Comparison of ENCODE assay signal across 8 cellular contexts in genomic region chr22:37228106-37229011, GRCh38. TPM values are rescaled to one million over a fixed set of nuclear protein-coding genes. Genes with fewer than 3 reads are reported as not detected.
DNase-seq lines count a peak whose midpoint lies in the region; ATAC-seq and TF ChIP-seq lines count a peak whose summit lies in the region.

No MANE protein-coding gene starts in this region.

- no peaks in the 10 kb centered on the region for H3K9me3 ChIP-seq in esophagus (ENCODE audit: control insufficient read depth in 2 of 2, insufficient read depth in 1 of 2, low read depth in 1 of 2, low read length in 1 of 2)
- H3K9me3 ChIP-seq in spleen: no peaks in the 10 kb centered on the region
- no peaks in the 10 kb centered on the region for H3K9me3 ChIP-seq in testis

- intact Hi-C loops in spleen (cut with DNase I; ENCODE audit: low total_unique reads) (no loop called here), testis (cut with DNase I; ENCODE audit: low total_unique reads) (no loop called here)

- H3K27me3 Mint-ChIP-seq in HFFc6 (ENCODE audit: insufficient read depth): no peaks in the 10 kb centered on the region; the same call in 1 of the 2 replicates

- TF ChIP-seq CTCF in HFFc6 (IDR thresholded peaks at IDR 0.05): no peak
- no peak for TF ChIP-seq CTCF in spleen (IDR thresholded peaks at IDR 0.05 in 8 of 11, conservative IDR thresholded peaks at IDR 0.05 in 3 of 11)
- TF ChIP-seq CTCF in testis (IDR thresholded peaks at IDR 0.05): no peak

- ATAC-seq in GM19395 (IDR thresholded peaks at IDR 0.05; ENCODE audit: unreplicated experiment): no peak

- no peaks in the 10 kb centered on the region; the same call in 1 of the 2 replicates for H3K36me3 Mint-ChIP-seq in HFFc6 (ENCODE audit: low read depth)

- no peak for DNase-seq in HFFc6
- DNase-seq in activated CD4-positive, alpha-beta T cell treated with anti-CD3 and anti-CD28 coated beads for 48 hours: peak; percentile 63
- peak; percentile 88 for DNase-seq in spleen
- no peak for DNase-seq in testis
- no peak for DNase-seq in NCI-H2107 treated with DMSO at 0.1 percent for 48 hours (lab: John Stamatoyannopoulos, UW; ENCODE audit: unreplicated experiment)
- no peak for DNase-seq in NCI-H1436 (lab: John Stamatoyannopoulos, UW)

- peak overlapping the region; percentile 16; the same call in 1 of the 2 replicates for H3K4me3 Mint-ChIP-seq in HFFc6

- H3K27ac Mint-ChIP-seq in HFFc6: peak overlapping the region; percentile 91

- peaks cover 37% of the 10 kb centered on the region for H3K4me1 Mint-ChIP-seq in HFFc6 (ENCODE audit: low read depth)

- peaks cover 0 to 6% of the 10 kb centered on the region in 2 donors for H3K36me3 ChIP-seq in esophagus (ENCODE audit: control insufficient read depth in 2 of 2, insufficient read depth in 2 of 2, low read length in 1 of 2)
- peaks cover 0 to 90% (median 51%) of the 10 kb centered on the region in 6 donors for H3K36me3 ChIP-seq in spleen
- no peaks in the 10 kb centered on the region for H3K36me3 ChIP-seq in testis (ENCODE audit: low read depth, missing control alignments)

- 50 to 54% methylated on average over 20 of the region's 20 CpGs for WGBS in esophagus, 2 donors
- WGBS in spleen, 5 donors: 25 to 37% (median 31%) methylated on average over 20 of the region's 20 CpGs
- 80% methylated on average over 19 to 20 of the region's 20 CpGs for WGBS in testis, 2 donors

- H3K27ac ChIP-seq in esophagus (ENCODE audit: low read depth in 2 of 2, low read length in 1 of 2): peak overlapping the region; percentile 13 to 58
- H3K27ac ChIP-seq in spleen: peak overlapping the region; percentile 85 to 99 (median 94)
- H3K27ac ChIP-seq in testis: no peak overlapping the region

- H3K9me3 Mint-ChIP-seq in HFFc6: no peaks in the 10 kb centered on the region

- H3K4me3 ChIP-seq in esophagus (ENCODE audit: low read depth in 1 of 2, low read length in 2 of 2) (no peak overlapping the region), spleen (peak overlapping the region in 2 of 8 donors; percentile 9 to 52), testis (no peak overlapping the region)

- H3K4me1 ChIP-seq in esophagus (ENCODE audit: control insufficient read depth in 2 of 2, insufficient read depth in 2 of 2, low read length in 1 of 2) (peaks cover 2 to 4% of the 10 kb centered on the region in 2 donors), spleen (peaks cover 38 to 94% (median 88%) of the 10 kb centered on the region in 6 donors), testis (peaks cover 19% of the 10 kb centered on the region)

- H3K27me3 ChIP-seq in esophagus (ENCODE audit: control insufficient read depth in 1 of 2, insufficient read depth in 2 of 2, low read length in 2 of 2): no peaks in the 10 kb centered on the region
- H3K27me3 ChIP-seq in spleen (replicated peaks in 1 of 7): no peaks in the 10 kb centered on the region
- no peaks in the 10 kb centered on the region for H3K27me3 ChIP-seq in testis

- TF ChIP-seq POLR2A in spleen (IDR thresholded peaks at IDR 0.05): no peak
- TF ChIP-seq POLR2A in testis (IDR thresholded peaks at IDR 0.05): no peak

RNA-seq across cellular contexts. Expression of gene RAC2, which starts 15.7 kb away (rescaled TPM):
- total RNA-seq in HFFc6 (2021; fragmentation: NEBNext Ultra II Directional; extraction: Animal tissue kit (Norgen Biotek cat#: 25700)): 10 to 100 TPM; 29.9 to 57.2 (median 53.5) TPM
- polyA plus RNA-seq in esophagus: 1 to 10 TPM; 7.2 to 9.4 TPM
- 100 to 1,000 TPM; 270 to 493 (median 363) TPM for total RNA-seq in spleen
- polyA plus RNA-seq in spleen: 100 to 1,000 TPM; 389 to 421 (median 410) TPM
- 10 to 100 TPM in 1 of 2 donors, 1 to 10 TPM in 1; 1.2 to 10.7 TPM for total RNA-seq in testis
- polyA plus RNA-seq in testis (ENCODE audit: insufficient read depth, low read depth, low replicate concordance): 15.5 TPM

RNA-seq across cellular contexts. Expression of gene SSTR3, which starts 16.1 kb away (rescaled TPM):
- not detected for total RNA-seq in HFFc6 (2021; fragmentation: NEBNext Ultra II Directional; extraction: Animal tissue kit (Norgen Biotek cat#: 25700))
- polyA plus RNA-seq in esophagus (under 1 TPM in 1 of 2 donors, not detected in 1; 0.02 TPM), spleen (1 to 10 TPM; 1.2 to 2.0 (median 1.5) TPM), testis (ENCODE audit: insufficient read depth, low read depth, low replicate concordance) (26.8 TPM)
- total RNA-seq in spleen (1 to 10 TPM in 3 of 7 donors, under 1 TPM in 4; 0.56 to 2.0 (median 0.95) TPM), testis (10 to 100 TPM; 40.1 to 54.4 TPM)

RNA-seq across cellular contexts. Expression of gene C1QTNF6, which starts 40.3 kb away (rescaled TPM):
- 1 to 10 TPM; 3.3 to 5.0 (median 4.0) TPM for total RNA-seq in HFFc6 (2021; fragmentation: NEBNext Ultra II Directional; extraction: Animal tissue kit (Norgen Biotek cat#: 25700))
- 1 to 10 TPM; 1.3 to 4.9 TPM for polyA plus RNA-seq in esophagus
- total RNA-seq in spleen: 10 to 100 TPM in 1 of 7 donors, 1 to 10 TPM in 6; 5.3 to 10.3 (median 6.9) TPM
- polyA plus RNA-seq in spleen: 1 to 10 TPM; 7.7 to 8.9 (median 8.8) TPM
- 10 to 100 TPM; 12.6 to 14.8 TPM for total RNA-seq in testis
- polyA plus RNA-seq in testis (ENCODE audit: insufficient read depth, low read depth, low replicate concordance): 15.0 TPM

RNA-seq across cellular contexts. Expression of gene CYTH4, which starts 53.9 kb away (rescaled TPM):
- total RNA-seq in HFFc6 (2021; fragmentation: NEBNext Ultra II Directional; extraction: Animal tissue kit (Norgen Biotek cat#: 25700)): under 1 TPM in 1 of 6 experiments, not detected in 5; 0.28 TPM
- 1 to 10 TPM; 1.4 to 4.1 TPM for polyA plus RNA-seq in esophagus
- total RNA-seq in spleen: 100 to 1,000 TPM in 6 of 7 donors, 10 to 100 TPM in 1; 97.5 to 238 (median 118) TPM
- 10 to 100 TPM; 35.3 to 58.1 (median 53.6) TPM for polyA plus RNA-seq in spleen
- 1 to 10 TPM; 2.7 to 7.2 TPM for total RNA-seq in testis
- 6.8 TPM for polyA plus RNA-seq in testis (ENCODE audit: insufficient read depth, low read depth, low replicate concordance)

Comparison
In these comparisons a context has a peak if more than half of its experiments do, and no peak if none do; other contexts are left out.
1. DNase-seq: peak in activated CD4-positive, alpha-beta T cell treated with anti-CD3 and anti-CD28 coated beads for 48 hours (single experiment) and spleen (single experiment); none in HFFc6 (single experiment), testis (single experiment), NCI-H2107 treated with DMSO at 0.1 percent for 48 hours (single experiment) and NCI-H1436 (single experiment).
2. H3K27ac ChIP-seq: peak in esophagus (2 of 2) and spleen (8 of 8); none in testis (0 of 2).
3. RNA of gene RAC2, which starts 15.7 kb away (total RNA-seq): 270 to 493 TPM in spleen; 29.9 to 57.2 TPM in HFFc6 and 1.2 to 10.7 TPM in testis; every median in the first group is over 4 times any median in the second.
4. RNA of gene SSTR3, which starts 16.1 kb away (total RNA-seq): 40.1 to 54.4 TPM in testis; 0.56 to 2.0 TPM in spleen and not detected in HFFc6; every median in the first group is over 10 times any median in the second.